ENCODE assay signal across 16 cellular contexts in genomic region chr17:32298298-32298697, GRCh38. TPM values are rescaled to one million over a fixed set of nuclear protein-coding genes. Genes with fewer than 3 reads are reported as not detected.
DNase-seq lines count a peak whose midpoint lies in the region; ATAC-seq and TF ChIP-seq lines count a peak whose summit lies in the region.
"Had no signal": no experiment of that assay in that cellular context is flagged by ENCODE, and none has a peak within 500 bp of the region (broad histone marks: within the 10 kb centered on the region; RNA-seq: fewer than 3 reads in every experiment).

No MANE protein-coding gene starts in this region.

- no peak overlapping the region for H2AFZ ChIP-seq in SK-N-SH (ENCODE audit: low read depth)

- no peak overlapping the region for H3K9ac ChIP-seq in SK-N-SH

- TF ChIP-seq EP300 in SK-N-SH (IDR thresholded peaks at IDR 0.05; ENCODE audit: borderline replicate concordance in 1 of 2, low read depth in 1 of 2, low read length in 1 of 2), result no peak

- H3K4me1 Mint-ChIP-seq in activated naive CD8-positive, alpha-beta T cell treated with anti-CD3 and anti-CD28 coated beads, Interleukin-2, amount 50 U/mL, for 24 hours, result no peaks in the 10 kb centered on the region
- no peaks in the 10 kb centered on the region for H3K4me1 Mint-ChIP-seq in activated naive CD8-positive, alpha-beta T cell treated with anti-CD3 and anti-CD28 coated beads for 36 hours
- peaks cover under 1% of the 10 kb centered on the region for H3K4me1 Mint-ChIP-seq in stimulated activated memory B cell treated with anti-CD40 and anti-IgM and Interleukin-4, amounts not matched to agents 10 μg/mL and 1 μg/mL and 100 μg/mL, for 72 hours
- H3K4me1 Mint-ChIP-seq: activated CD4-positive, alpha-beta T cell treated with anti-CD3 and anti-CD28 coated beads for 36 hours had no signal

- no peak overlapping the region for H3K4me3 Mint-ChIP-seq in activated naive CD8-positive, alpha-beta T cell treated with anti-CD3 and anti-CD28 coated beads, Interleukin-2, amount 50 U/mL, for 24 hours
- no peak overlapping the region for H3K4me3 Mint-ChIP-seq in activated naive CD8-positive, alpha-beta T cell treated with anti-CD3 and anti-CD28 coated beads for 36 hours
- no peak overlapping the region for H3K4me3 Mint-ChIP-seq in stimulated activated memory B cell treated with anti-CD40 and anti-IgM and Interleukin-4, amounts not matched to agents 10 μg/mL and 1 μg/mL and 100 μg/mL, for 72 hours
- H3K4me3 Mint-ChIP-seq: activated CD4-positive, alpha-beta T cell treated with anti-CD3 and anti-CD28 coated beads for 36 hours; dendritic cell treated with granulocyte-macrophage colony-stimulating factor and Interleukin-4, amounts not matched to agents 40 ng/mL and 50 ng/mL, for 4 days; natural killer cell treated with Interleukin-12 subunit alpha and Interleukin-12 subunit beta and Interleukin-15 and Interleukin-18, amount 100 ng/mL, for 72 hours had no signal

- TF ChIP-seq CTCF in fibroblast of villous mesenchyme (IDR thresholded peaks at IDR 0.05; ENCODE audit: insufficient read depth, low read depth, low read length) (no peak), SK-N-SH (IDR thresholded peaks at IDR 0.05) (no peak)

- H4K20me1 ChIP-seq in SK-N-SH (ENCODE audit: insufficient read depth), result no peaks in the 10 kb centered on the region

- TF ChIP-seq RAD21 in SK-N-SH (IDR thresholded peaks at IDR 0.05; ENCODE audit: low read length), result no peak

- POLR2A ChIA-PET in SK-N-SH (lab: Yijun Ruan, JAX), result no interaction called here

- H3K9me3 ChIP-seq in SK-N-SH, result no peaks in the 10 kb centered on the region

- H3K27me3 Mint-ChIP-seq in activated naive CD8-positive, alpha-beta T cell treated with anti-CD3 and anti-CD28 coated beads, Interleukin-2, amount 50 U/mL, for 24 hours, result peaks cover 2% of the 10 kb centered on the region
- no peaks in the 10 kb centered on the region for H3K27me3 Mint-ChIP-seq in activated naive CD8-positive, alpha-beta T cell treated with anti-CD3 and anti-CD28 coated beads for 36 hours
- H3K27me3 Mint-ChIP-seq in stimulated activated memory B cell treated with anti-CD40 and anti-IgM and Interleukin-4, amounts not matched to agents 10 μg/mL and 1 μg/mL and 100 μg/mL, for 72 hours, result no peaks in the 10 kb centered on the region
- H3K27me3 Mint-ChIP-seq: activated CD4-positive, alpha-beta T cell treated with anti-CD3 and anti-CD28 coated beads for 36 hours; natural killer cell treated with Interleukin-12 subunit alpha and Interleukin-12 subunit beta and Interleukin-15 and Interleukin-18, amount 100 ng/mL, for 72 hours had no signal

- CTCF ChIA-PET in SK-N-SH (lab: Yijun Ruan, JAX), result interaction anchor here (0.9 to 1.6 kb wide), 4 partner anchors 12 to 45 kb away, joined by 3 to 6 read pairs (median 4); no protein-coding TSS in a partner anchor

- H3K9me2 ChIP-seq in SK-N-SH, result no peaks in the 10 kb centered on the region

- ATAC-seq in activated naive CD8-positive, alpha-beta T cell treated with anti-CD3 and anti-CD28 coated beads, Interleukin-2, amount 50 U/mL, for 24 hours, result peak; percentile 27
- peak; percentile 37 for ATAC-seq in stimulated activated memory B cell treated with anti-CD40 and anti-IgM and Interleukin-4, amounts not matched to agents 10 μg/mL and 1 μg/mL and 100 μg/mL, for 72 hours
- ATAC-seq in GM21576 (IDR thresholded peaks at IDR 0.05; ENCODE audit: unreplicated experiment), result no peak
- ATAC-seq: activated CD4-positive, alpha-beta T cell treated with anti-CD3 and anti-CD28 coated beads for 36 hours had no signal

- no peak overlapping the region for H3K4me3 ChIP-seq in fibroblast of villous mesenchyme (ENCODE audit: low read depth, low read length)
- no peak overlapping the region for H3K4me3 ChIP-seq in SK-N-SH (ENCODE audit: low read depth in 2 of 2, low read length in 1 of 2)

- no peaks in the 10 kb centered on the region for H3F3A ChIP-seq in SK-N-SH (replicated peaks; ENCODE audit: insufficient read depth)

- no peaks in the 10 kb centered on the region for H3K36me3 Mint-ChIP-seq in activated naive CD8-positive, alpha-beta T cell treated with anti-CD3 and anti-CD28 coated beads, Interleukin-2, amount 50 U/mL, for 24 hours (ENCODE audit: low read depth)
- H3K36me3 Mint-ChIP-seq in activated naive CD8-positive, alpha-beta T cell treated with anti-CD3 and anti-CD28 coated beads for 36 hours, result no peaks in the 10 kb centered on the region
- H3K36me3 Mint-ChIP-seq in stimulated activated memory B cell treated with anti-CD40 and anti-IgM and Interleukin-4, amounts not matched to agents 10 μg/mL and 1 μg/mL and 100 μg/mL, for 72 hours, result no peaks in the 10 kb centered on the region
- H3K36me3 Mint-ChIP-seq: natural killer cell treated with Interleukin-12 subunit alpha and Interleukin-12 subunit beta and Interleukin-15 and Interleukin-18, amount 100 ng/mL, for 72 hours had no signal

- H3K27ac Mint-ChIP-seq in activated naive CD8-positive, alpha-beta T cell treated with anti-CD3 and anti-CD28 coated beads, Interleukin-2, amount 50 U/mL, for 24 hours, result no peak overlapping the region
- no peak overlapping the region for H3K27ac Mint-ChIP-seq in activated naive CD8-positive, alpha-beta T cell treated with anti-CD3 and anti-CD28 coated beads for 36 hours
- no peak overlapping the region for H3K27ac Mint-ChIP-seq in stimulated activated memory B cell treated with anti-CD40 and anti-IgM and Interleukin-4, amounts not matched to agents 10 μg/mL and 1 μg/mL and 100 μg/mL, for 72 hours
- H3K27ac Mint-ChIP-seq: activated CD4-positive, alpha-beta T cell treated with anti-CD3 and anti-CD28 coated beads for 36 hours; dendritic cell treated with granulocyte-macrophage colony-stimulating factor and Interleukin-4, amounts not matched to agents 40 ng/mL and 50 ng/mL, for 4 days; natural killer cell treated with Interleukin-12 subunit alpha and Interleukin-12 subunit beta and Interleukin-15 and Interleukin-18, amount 100 ng/mL, for 72 hours had no signal

- H3K4me2 ChIP-seq in SK-N-SH, result no peak overlapping the region

- no peak overlapping the region for H3K27ac ChIP-seq in SK-N-SH (ENCODE audit: low read depth in 2 of 2, low read length in 1 of 2)

- H3K36me3 ChIP-seq in SK-N-SH (replicated peaks in 1 of 2; ENCODE audit: control insufficient read depth in 1 of 2, insufficient read depth in 2 of 2, low read length in 1 of 2), result no peaks in the 10 kb centered on the region

- H3K79me2 ChIP-seq in SK-N-SH (ENCODE audit: insufficient read depth), result no peaks in the 10 kb centered on the region

- no peaks in the 10 kb centered on the region for H3K27me3 ChIP-seq in SK-N-SH (ENCODE audit: insufficient read depth)

- WGBS in SK-N-SH (ENCODE audit: low lambda C conversion rate), result 81% methylated on average over 6 of the region's 6 CpGs

- no peaks in the 10 kb centered on the region for H3K9me3 Mint-ChIP-seq in activated naive CD8-positive, alpha-beta T cell treated with anti-CD3 and anti-CD28 coated beads, Interleukin-2, amount 50 U/mL, for 24 hours
- H3K9me3 Mint-ChIP-seq in activated naive CD8-positive, alpha-beta T cell treated with anti-CD3 and anti-CD28 coated beads for 36 hours, result no peaks in the 10 kb centered on the region
- H3K9me3 Mint-ChIP-seq in stimulated activated memory B cell treated with anti-CD40 and anti-IgM and Interleukin-4, amounts not matched to agents 10 μg/mL and 1 μg/mL and 100 μg/mL, for 72 hours, result no peaks in the 10 kb centered on the region
- H3K9me3 Mint-ChIP-seq: dendritic cell treated with granulocyte-macrophage colony-stimulating factor and Interleukin-4, amounts not matched to agents 40 ng/mL and 50 ng/mL, for 4 days; natural killer cell treated with Interleukin-12 subunit alpha and Interleukin-12 subunit beta and Interleukin-15 and Interleukin-18, amount 100 ng/mL, for 72 hours had no signal

- H3K4me1 ChIP-seq in SK-N-SH (ENCODE audit: control insufficient read depth in 1 of 2, insufficient read depth in 2 of 2, low read depth in 1 of 2, low read length in 1 of 2), result peaks cover 0 to 12% of the 10 kb centered on the region in 2 experiments; a peak in 1 of 4 replicates

- no peak for DNase-seq in activated naive CD8-positive, alpha-beta T cell treated with anti-CD3 and anti-CD28 coated beads, Interleukin-2, amount 50 U/mL, for 24 hours
- no peak for DNase-seq in activated naive CD8-positive, alpha-beta T cell treated with anti-CD3 and anti-CD28 coated beads for 36 hours
- peak; percentile 97 for DNase-seq in NCI-H82 (lab: John Stamatoyannopoulos, UW)
- peak; percentile 20 for DNase-seq in fibroblast of villous mesenchyme (ENCODE audit: low read depth)
- DNase-seq in SK-N-SH, result no peak
- DNase-seq in HuH-7.5 (ENCODE audit: low spot score), result no peak
- DNase-seq: activated CD4-positive, alpha-beta T cell treated with anti-CD3 and anti-CD28 coated beads for 36 hours; Calu3; NCI-H1048; Right ventricle myocardium superior had no signal

TF ChIP-seq in SK-N-SH, 30 proteins besides CTCF, POLR2A, EP300 and RAD21 (continues in another document):
- TF ChIP-seq RCOR1 (IDR thresholded peaks at IDR 0.05; ENCODE audit: low read length) (no peak), TAF1 (IDR thresholded peaks at IDR 0.05; ENCODE audit: borderline replicate concordance, low read depth, low read length) (no peak), USF2 (IDR thresholded peaks at IDR 0.05; ENCODE audit: borderline replicate concordance, low read depth, low read length) (no peak)

RNA-seq across cellular contexts. Expression of gene RHBDL3, which starts 32.7 kb away (rescaled TPM):
- total RNA-seq in activated naive CD8-positive, alpha-beta T cell treated with anti-CD3 and anti-CD28 coated beads for 36 hours, result under 1 TPM in 1 of 2 experiments, not detected in 1; 0.06 TPM
- under 0.01 TPM in 1 of 2 replicates, not detected in the other for total RNA-seq in fibroblast of villous mesenchyme
- polyA plus RNA-seq in SK-N-SH (2012; rRNA removed), result 0.39 and 0.72 TPM in 2 replicates
- 0.31 and 0.63 TPM in 2 replicates for polyA plus RNA-seq in SK-N-SH (2012; cell fraction: cytosol; rRNA removed)
- 0.66 and 0.99 TPM in 2 replicates for polyA plus RNA-seq in SK-N-SH (2012; cell fraction: nucleus; rRNA removed)
- total RNA-seq: epithelial cell of proximal tubule, lung microvascular endothelial cell had no signal

RNA-seq across cellular contexts. Expression of gene C17orf75, which starts 43.7 kb away (rescaled TPM):
- total RNA-seq in activated naive CD8-positive, alpha-beta T cell treated with anti-CD3 and anti-CD28 coated beads for 36 hours, result 10 to 100 TPM; 31.0 to 36.7 TPM
- total RNA-seq in fibroblast of villous mesenchyme, result 14.8 and 18.6 TPM in 2 replicates
- polyA plus RNA-seq in SK-N-SH (2012; rRNA removed), result 14.2 and 19.4 TPM in 2 replicates
- 16.3 and 18.9 TPM in 2 replicates for polyA plus RNA-seq in SK-N-SH (2012; cell fraction: cytosol; rRNA removed)
- polyA plus RNA-seq in SK-N-SH (2012; cell fraction: nucleus; rRNA removed), result 28.3 and 44.4 TPM in 2 replicates

RNA-seq across cellular contexts. Expression of gene ZNF207, which starts 51.7 kb away (rescaled TPM):
- total RNA-seq in activated naive CD8-positive, alpha-beta T cell treated with anti-CD3 and anti-CD28 coated beads for 36 hours, result 100 to 1,000 TPM; 210 to 214 TPM
- 115 and 156 TPM in 2 replicates for total RNA-seq in fibroblast of villous mesenchyme
- 122 and 167 TPM in 2 replicates for polyA plus RNA-seq in SK-N-SH (2012; rRNA removed)
- polyA plus RNA-seq in SK-N-SH (2012; cell fraction: cytosol; rRNA removed), result 125 and 128 TPM in 2 replicates
- 163 and 243 TPM in 2 replicates for polyA plus RNA-seq in SK-N-SH (2012; cell fraction: nucleus; rRNA removed)

Comparison
In these comparisons a context has a peak if more than half of its experiments do, and no peak if none do; other contexts are left out.
1. DNase-seq: peak in NCI-H82 (single experiment) and fibroblast of villous mesenchyme (single experiment); none in activated naive CD8-positive, alpha-beta T cell treated with anti-CD3 and anti-CD28 coated beads, Interleukin-2, amount 50 U/mL, for 24 hours (single experiment), activated naive CD8-positive, alpha-beta T cell treated with anti-CD3 and anti-CD28 coated beads for 36 hours (single experiment), SK-N-SH (single experiment) and HuH-7.5 (single experiment).